8 cellular contexts compared by ENCODE assay signal in the genomic region with DNA sequence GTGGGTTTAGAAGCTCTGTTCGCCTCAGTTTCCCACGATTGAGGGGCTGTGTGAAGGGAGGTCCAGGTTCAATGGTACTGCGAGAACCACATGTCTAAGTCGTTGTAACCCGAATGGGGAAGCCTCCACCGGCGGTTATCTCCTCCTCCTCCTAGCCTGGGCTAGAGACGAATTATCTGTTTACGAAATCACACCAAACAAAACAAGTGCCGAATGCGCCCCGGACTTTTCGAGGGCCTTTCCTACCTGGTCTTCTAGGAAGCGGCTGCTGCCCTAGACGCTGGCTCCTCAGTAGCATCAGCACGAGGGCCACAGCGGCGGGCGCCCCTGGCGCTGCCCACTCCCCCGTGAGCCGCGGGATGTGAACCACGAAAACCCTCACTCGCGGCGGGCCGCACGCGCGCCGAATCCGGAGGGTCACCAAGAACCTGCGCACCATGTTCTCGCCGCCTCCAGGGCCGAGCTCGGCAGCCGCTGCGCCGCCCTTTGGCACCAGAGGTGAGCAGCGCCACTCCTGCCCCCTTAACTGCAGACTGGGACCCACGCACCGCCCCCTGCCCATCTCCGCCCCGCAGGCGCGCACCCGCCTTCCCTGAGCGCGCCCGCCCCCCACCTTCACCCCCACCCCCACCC. TPM values are rescaled to one million over a fixed set of nuclear protein-coding genes. Genes with fewer than 3 reads are reported as not detected.
DNase-seq lines count a peak whose midpoint lies in the region; ATAC-seq, FAIRE-seq and TF ChIP-seq lines count a peak whose summit lies in the region.

A gene (minus strand): TSS at position 500 of the 633 bp plus-strand sequence.

- WGBS in transverse colon (ENCODE audit: low coverage in 1 of 2), 2 donors, result 17% methylated on average over 35 of the region's 52 CpGs; no CpG with 5 or more reads in 1 of the 2 donors

- peak within 1 kb of the TSS; percentile 83 for H3K4me2 ChIP-seq in Karpas-422 (ENCODE audit: low read depth, low read length, poor library complexity, severe bottlenecking)

- DNase-seq in Karpas-422 (peak; percentile 93), T-helper 9 cell (peak; percentile 44), dorsolateral prefrontal cortex (peak in 1 of 10 donors; percentile 46), medulla oblongata (ENCODE audit: extremely low spot score) (peak; percentile 26), transverse colon (peak; percentile 55), HTR-8/SVneo (ENCODE audit: insufficient read length, low spot score) (no peak)

- peaks cover 54% of the 10 kb centered on the region for H3K4me1 ChIP-seq in Karpas-422 (ENCODE audit: low read length)
- peaks cover 0 to 22% (median 12%) of the 10 kb centered on the region in 4 donors for H3K4me1 ChIP-seq in transverse colon

- no peaks in the 10 kb centered on the region for H4K20me1 ChIP-seq in Karpas-422 (ENCODE audit: insufficient read depth, low read depth, low read length)

- no peak for TF ChIP-seq POLR2A in transverse colon (IDR thresholded peaks at IDR 0.05)

- H3K9me3 ChIP-seq in Karpas-422 (ENCODE audit: low read length), result no peaks in the 10 kb centered on the region
- H3K9me3 ChIP-seq in transverse colon, result no peaks in the 10 kb centered on the region

- peaks cover 87% of the 10 kb centered on the region for H3K79me2 ChIP-seq in Karpas-422 (ENCODE audit: low read length)

- H3K9ac ChIP-seq in Karpas-422 (ENCODE audit: low read length), result peak within 1 kb of the TSS; percentile 96

- TF ChIP-seq EP300 in transverse colon (IDR thresholded peaks at IDR 0.05; ENCODE audit: low read depth), result no peak

- peak; percentile 35 for ATAC-seq in GM21737 (IDR thresholded peaks at IDR 0.05; ENCODE audit: unreplicated experiment)

- peak within 1 kb of the TSS; percentile 95 for H3K27ac ChIP-seq in Karpas-422 (ENCODE audit: low read length)
- H3K27ac ChIP-seq in dorsolateral prefrontal cortex, result peak within 1 kb of the TSS in 57 of 59 donors; percentile 24 to 94 (median 81)
- H3K27ac ChIP-seq in transverse colon, result peak within 1 kb of the TSS; percentile 84 to 89 (median 86)

- H2AFZ ChIP-seq in Karpas-422 (ENCODE audit: low read length), result peak within 1 kb of the TSS; percentile 47; the same call in 1 of the 2 replicates

- FAIRE-seq in HTR-8/SVneo (lab: Jason Lieb, UNC), result no peak

- H3K27me3 ChIP-seq in Karpas-422 (ENCODE audit: low read length) (no peaks in the 10 kb centered on the region), dorsolateral prefrontal cortex (peaks cover 0 to 75% (median 52%) of the 10 kb centered on the region in 45 donors), transverse colon (peaks cover 55% of the 10 kb centered on the region)

- intact Hi-C loops in dorsolateral prefrontal cortex (cut with DNase I) (no loop called here), transverse colon (cut with DNase I; ENCODE audit: low total_unique reads) (no loop called here)

- H3K36me3 ChIP-seq in Karpas-422 (ENCODE audit: insufficient read depth, low read length) (peaks cover 24% of the 10 kb centered on the region; the same call in 1 of the 2 replicates), transverse colon (no peaks in the 10 kb centered on the region)

- peak; percentile 26; the same call in 1 of the 2 replicates for TF ChIP-seq CTCF in GM12875 (IDR thresholded peaks at IDR 0.05; ENCODE audit: borderline replicate concordance, insufficient read depth, low read depth, low read length)
- TF ChIP-seq CTCF in dorsolateral prefrontal cortex (IDR thresholded peaks at IDR 0.05 in 54 of 56, conservative IDR thresholded peaks at IDR 0.05 in 2 of 56; ENCODE audit: low read depth in 1 of 56, partially characterized antibody in 56 of 56), result peak in 10 of 56 donors; percentile 2 to 13 (median 6)
- no peak for TF ChIP-seq CTCF in transverse colon (IDR thresholded peaks at IDR 0.05)

- H3K9me2 ChIP-seq in Karpas-422 (replicated peaks; ENCODE audit: insufficient read depth, low read length), result no peaks in the 10 kb centered on the region

- in situ Hi-C loops in transverse colon (cut with MboI; ENCODE audit: low pct_ligation_motif_present in 1 of 4, low pct_unique_long_range_greater_than_20kb in 1 of 4, low sequenced_read_pairs in 3 of 4), result loop anchor here in 2 of 4 donors (25.0 kb wide), 1 partner anchor 243 kb away; no protein-coding TSS in a partner anchor

- H3K4me3 ChIP-seq in GM12875 (ENCODE audit: low read depth, low read length), result peak within 1 kb of the TSS; percentile 80
- H3K4me3 ChIP-seq in Karpas-422 (ENCODE audit: low read length), result peak within 1 kb of the TSS; percentile 97
- H3K4me3 ChIP-seq in dorsolateral prefrontal cortex, result peak within 1 kb of the TSS; percentile 36 to 93 (median 78)
- H3K4me3 ChIP-seq in transverse colon, result peak within 1 kb of the TSS; percentile 65 to 87 (median 77)

RNA-seq across cellular contexts. Expression of the gene that starts here (rescaled TPM):
- total RNA-seq in Karpas-422 (2014; rRNA removed; shearing (Covaris generic); ENCODE audit: low replicate concordance), result 88.7 and 254 TPM in 2 replicates
- 10 to 100 TPM in 4 of 120 experiments, 1 to 10 TPM in 115, under 1 TPM in 1; 0.87 to 11.8 (median 5.2) TPM for total RNA-seq in dorsolateral prefrontal cortex
- 1 to 10 TPM in 2 of 4 donors, not detected in 2; 2.2 to 8.6 TPM for total RNA-seq in transverse colon
